Comparison of ENCODE assay signal across 22 cellular contexts in genomic region chr1:156429308-156430060, GRCh38.
DNase-seq lines count a peak whose midpoint lies in the region; ATAC-seq and TF ChIP-seq lines count a peak whose summit lies in the region.
"Had no signal": no experiment of that assay in that cellular context is flagged by ENCODE, and none has a peak within 500 bp of the region (broad histone marks: within the 10 kb centered on the region; RNA-seq: fewer than 3 reads in every experiment).

No MANE protein-coding gene starts in this region.

- TF ChIP-seq EP300 in SK-N-SH (IDR thresholded peaks at IDR 0.05; ENCODE audit: borderline replicate concordance in 1 of 2, low read depth in 1 of 2, low read length in 1 of 2), result no peak

- dilution Hi-C loops in IMR-90 (cut with HindIII; ENCODE audit: low sequenced_read_pairs, unreplicated experiment), result no loop called here

- no peaks in the 10 kb centered on the region for H3K9me2 ChIP-seq in SK-N-SH

- peak overlapping the region; percentile 38; the same call in 1 of the 2 replicates for H3K23ac ChIP-seq in IMR-90 (ENCODE audit: low read depth, low read length)

- WGBS in IMR-90 (ENCODE audit: extremely low coverage in 2 of 2, insufficient read length in 1 of 2), 2 experiments, result 0% methylated on average over 1 of the region's 13 CpGs; no CpG with 5 or more reads in 1 of the 2 experiments
- WGBS in SK-N-SH (ENCODE audit: low lambda C conversion rate), result 61% methylated on average over 13 of the region's 13 CpGs

- H3K4me3 ChIP-seq in IMR-90 (ENCODE audit: insufficient read depth, low read depth, low read length) (no peak overlapping the region), iPS-20b (ENCODE audit: low read length) (peak overlapping the region; percentile 49; the same call in 1 of the 2 replicates), SK-N-SH (ENCODE audit: low read depth in 2 of 2, low read length in 1 of 2) (no peak overlapping the region)
- H3K4me3 ChIP-seq: adrenal gland, BLaER1, Peyer's patch, smooth muscle cell, suprapubic skin had no signal

- no peak overlapping the region for H2BK15ac ChIP-seq in IMR-90 (ENCODE audit: low read depth, low read length)

- H3K9me1 ChIP-seq in IMR-90 (ENCODE audit: insufficient read depth, low read length), result no peaks in the 10 kb centered on the region

- H3K27me3 ChIP-seq in IMR-90 (ENCODE audit: control insufficient read depth, insufficient read depth, low read length) (peaks cover 91% of the 10 kb centered on the region), iPS-20b (ENCODE audit: insufficient read depth, low read length) (peaks cover 100% of the 10 kb centered on the region), SK-N-SH (ENCODE audit: insufficient read depth) (peaks cover 70% of the 10 kb centered on the region)

- H3K9me3 ChIP-seq in IMR-90 (ENCODE audit: control insufficient read depth, insufficient read depth, low read length) (no peaks in the 10 kb centered on the region; the same call in none of the 2 replicates), iPS-20b (ENCODE audit: insufficient read depth, low read depth, low read length) (peaks cover 4% of the 10 kb centered on the region; the same call in 1 of the 2 replicates), SK-N-SH (no peaks in the 10 kb centered on the region)
- H3K9me3 ChIP-seq: adrenal gland, BLaER1, Peyer's patch, suprapubic skin had no signal

- DNase-seq in Ammon's horn (ENCODE audit: low spot score) (peak; percentile 82), IMR-90 (no peak), caudate nucleus (lab: John Stamatoyannopoulos, UW) (peak in 18 of 61 donors; percentile 29 to 74 (median 42)), SK-N-SH (no peak), NCI-H510A (lab: John Stamatoyannopoulos, UW) (no peak), NCI-H2171 treated with DMSO at 0.1 percent for 48 hours (lab: John Stamatoyannopoulos, UW) (no peak), left colon (no peak)
- DNase-seq: activated CD4-positive, alpha-beta T cell treated with anti-CD3 and anti-CD28 coated beads for 36 hours; activated T-cell treated with anti-CD3 and anti-CD28 coated beads, Interleukin-2, amount 50 U/mL, for 24 hours; adrenal gland; COR-L47; DMS79; left cardiac atrium; NCI-H187 treated with DMSO at 0.1 percent for 48 hours; NCI-H345; NK-92 treated with Interleukin-12 subunit alpha and Interleukin-12 subunit beta, amount 100 ng/mL, for 24 hours; Peyer's patch; T-cell had no signal

- H3K4me2 ChIP-seq in IMR-90 (ENCODE audit: low read depth, low read length) (no peak overlapping the region), SK-N-SH (no peak overlapping the region)
- H3K4me2 ChIP-seq: BLaER1, smooth muscle cell had no signal

- no peaks in the 10 kb centered on the region for H3K79me1 ChIP-seq in IMR-90 (ENCODE audit: low read depth in 1 of 2, low read length in 2 of 2)

- H3F3A ChIP-seq in SK-N-SH (replicated peaks; ENCODE audit: insufficient read depth), result no peaks in the 10 kb centered on the region

- no peak overlapping the region for H2BK20ac ChIP-seq in IMR-90 (ENCODE audit: low read depth, low read length)

- no peak overlapping the region for H4K5ac ChIP-seq in IMR-90 (ENCODE audit: low read depth, low read length)

- H3K36me3 ChIP-seq in IMR-90 (ENCODE audit: control insufficient read depth, insufficient read depth, low read length), result no peaks in the 10 kb centered on the region
- H3K36me3 ChIP-seq in iPS-20b (ENCODE audit: insufficient read depth, low read depth, low read length), result no peaks in the 10 kb centered on the region
- H3K36me3 ChIP-seq in SK-N-SH (replicated peaks in 1 of 2; ENCODE audit: control insufficient read depth in 1 of 2, insufficient read depth in 2 of 2, low read length in 1 of 2), result no peaks in the 10 kb centered on the region
- H3K36me3 ChIP-seq: adrenal gland, BLaER1, Peyer's patch, suprapubic skin had no signal

- no peak overlapping the region for H4K8ac ChIP-seq in IMR-90 (ENCODE audit: low read depth in 2 of 2, low read length in 2 of 2)

- no peak overlapping the region for H4K91ac ChIP-seq in IMR-90 (ENCODE audit: insufficient read depth, low read depth, low read length)

- H3K4ac ChIP-seq in IMR-90 (ENCODE audit: low read depth, low read length), result no peak overlapping the region

- POLR2A ChIA-PET in IMR-90 (lab: Charles Lee; ENCODE audit: unreplicated experiment) (no interaction called here), SK-N-SH (lab: Yijun Ruan, JAX) (interaction anchor here (0.9 kb wide), 1 partner anchor 8 kb away, joined by 4 read pairs; no protein-coding TSS in a partner anchor)

- ATAC-seq in IMR-90 (ENCODE audit: low read depth), result no peak
- no peak for ATAC-seq in left colon
- ATAC-seq: activated CD4-positive, alpha-beta T cell treated with anti-CD3 and anti-CD28 coated beads for 36 hours; left cardiac atrium; T-cell had no signal

- no peak overlapping the region for H3K9ac ChIP-seq in IMR-90 (ENCODE audit: low read depth, low read length)
- H3K9ac ChIP-seq in iPS-20b (ENCODE audit: low read depth, low read length), result no peak overlapping the region
- H3K9ac ChIP-seq in SK-N-SH, result no peak overlapping the region
- H3K9ac ChIP-seq: BLaER1 had no signal

- no peak overlapping the region for H3K27ac ChIP-seq in IMR-90 (ENCODE audit: insufficient read depth, low read length)
- H3K27ac ChIP-seq in caudate nucleus (ENCODE audit: low read depth, low read length), result peak overlapping the region; percentile 80
- no peak overlapping the region for H3K27ac ChIP-seq in iPS-20b (ENCODE audit: low read length)
- no peak overlapping the region for H3K27ac ChIP-seq in SK-N-SH (ENCODE audit: low read depth in 2 of 2, low read length in 1 of 2)
- H3K27ac ChIP-seq: adrenal gland, BLaER1, Peyer's patch, suprapubic skin had no signal

- H3K4me1 ChIP-seq in IMR-90 (ENCODE audit: control insufficient read depth, insufficient read depth, low read length) (no peaks in the 10 kb centered on the region), iPS-20b (ENCODE audit: insufficient read depth, low read length) (peaks cover 25% of the 10 kb centered on the region), SK-N-SH (ENCODE audit: control insufficient read depth in 1 of 2, insufficient read depth in 2 of 2, low read depth in 1 of 2, low read length in 1 of 2) (no peaks in the 10 kb centered on the region; a peak in 1 of 4 replicates)
- H3K4me1 ChIP-seq: adrenal gland, BLaER1, Peyer's patch, suprapubic skin had no signal

- H4K20me1 ChIP-seq in IMR-90 (ENCODE audit: insufficient read depth, low read length), result 0 out of 2 replicates have a peak, but pooled peaks cover 3% of the 10 kb centered on the region
- H4K20me1 ChIP-seq in SK-N-SH (ENCODE audit: insufficient read depth), result no peaks in the 10 kb centered on the region

- H3K18ac ChIP-seq in IMR-90 (ENCODE audit: low read depth, low read length), result no peak overlapping the region

- TF ChIP-seq CTCF in IMR-90 (conservative IDR thresholded peaks at IDR 0.05; ENCODE audit: low read depth, low read length), result no peak
- no peak for TF ChIP-seq CTCF in SK-N-SH (IDR thresholded peaks at IDR 0.05)

- no peak overlapping the region for H3K14ac ChIP-seq in IMR-90 (replicated peaks; ENCODE audit: low read depth, low read length)

- CTCF ChIA-PET in IMR-90 (lab: Yijun Ruan, JAX), result no interaction called here
- CTCF ChIA-PET in SK-N-SH (lab: Yijun Ruan, JAX), result interaction anchor here (0.9 to 29.5 kb wide), 7 partner anchors 8 to 197 kb away, joined by 3 to 412 read pairs (median 5); no protein-coding TSS in a partner anchor

- H2BK120ac ChIP-seq in IMR-90 (ENCODE audit: low read depth, low read length), result no peak overlapping the region

- H2AK5ac ChIP-seq in IMR-90 (ENCODE audit: low read depth, low read length), result no peak overlapping the region

- BruUV-seq in IMR-90 (replicated peaks; lab: Mats Ljungman, UMichigan), result no TSS peak

- no peak overlapping the region for H2BK5ac ChIP-seq in IMR-90 (ENCODE audit: low read depth, low read length, poor library complexity, severe bottlenecking)

- in situ Hi-C loops in IMR-90 (cut with MboI; ENCODE audit: low sequenced_read_pairs), result no loop called here

- H2AFZ ChIP-seq in IMR-90 (replicated peaks; ENCODE audit: low read length, poor library complexity) (peak overlapping the region; percentile 36), SK-N-SH (ENCODE audit: low read depth) (no peak overlapping the region)

- H2AK9ac ChIP-seq in IMR-90 (replicated peaks; ENCODE audit: low read depth, low read length, poor library complexity), result no peak overlapping the region

- H3K56ac ChIP-seq in IMR-90 (ENCODE audit: extremely low read depth, insufficient read depth, low read length), result no peak overlapping the region

- no peak for TF ChIP-seq RAD21 in IMR-90 (IDR thresholded peaks at IDR 0.05; ENCODE audit: low read length)
- no peak for TF ChIP-seq RAD21 in SK-N-SH (IDR thresholded peaks at IDR 0.05; ENCODE audit: low read length)

- intact Hi-C loops in IMR-90 (cut with micrococcal nuclease), result no loop called here
- intact Hi-C loops in left colon (cut with DNase I, micrococcal nuclease), result no loop called here

- TF ChIP-seq POLR2A in IMR-90 (IDR thresholded peaks at IDR 0.05; ENCODE audit: low read depth, low read length), result no peak

- no peaks in the 10 kb centered on the region for H3K79me2 ChIP-seq in SK-N-SH (ENCODE audit: insufficient read depth)

TF ChIP-seq in IMR-90, 13 proteins besides CTCF, POLR2A, EP300 and RAD21 (continues in another document):
- TF ChIP-seq CEBPB (IDR thresholded peaks at IDR 0.05; ENCODE audit: low read depth, low read length) (no peak), ELK1 (IDR thresholded peaks at IDR 0.05; ENCODE audit: borderline replicate concordance, low read depth, low read length) (no peak), CHD1 (IDR thresholded peaks at IDR 0.05; ENCODE audit: low read depth, low read length) (no peak)

TF ChIP-seq in SK-N-SH, 30 proteins besides CTCF, POLR2A, EP300 and RAD21 (continues in another document):
- TF ChIP-seq FOSL2 (IDR thresholded peaks at IDR 0.05; ENCODE audit: borderline replicate concordance, low read depth) (no peak), CHD2 (IDR thresholded peaks at IDR 0.05; ENCODE audit: low read length, partially characterized antibody) (no peak), ZBTB33 (IDR thresholded peaks at IDR 0.05; ENCODE audit: borderline replicate concordance, low read depth) (no peak), MEF2A (IDR thresholded peaks at IDR 0.05; ENCODE audit: borderline replicate concordance, low read depth) (no peak), GATA2 (CRISPR knock-in tag; IDR thresholded peaks at IDR 0.05) (no peak)
